ENCODE assay signal across 11 cellular contexts in genomic region chr4:123401466-123402175, GRCh38. TPM values are rescaled to one million over a fixed set of nuclear protein-coding genes. Genes with fewer than 3 reads are reported as not detected.
DNase-seq lines count a peak whose midpoint lies in the region; ATAC-seq, FAIRE-seq and TF ChIP-seq lines count a peak whose summit lies in the region.
"Had no signal": no experiment of that assay in that cellular context is flagged by ENCODE, and none has a peak within 500 bp of the region (broad histone marks: within the 10 kb centered on the region; RNA-seq: fewer than 3 reads in every experiment).

No MANE protein-coding gene starts in this region.

- H3K9me3 ChIP-seq in PC-3 (ENCODE audit: low read length), result no peaks in the 10 kb centered on the region
- no peaks in the 10 kb centered on the region for H3K9me3 ChIP-seq in adipocyte (ENCODE audit: control insufficient read depth, low read length)
- no peaks in the 10 kb centered on the region for H3K9me3 ChIP-seq in kidney (ENCODE audit: control insufficient read depth in 1 of 2, low read length in 2 of 2)
- no peaks in the 10 kb centered on the region for H3K9me3 ChIP-seq in small intestine (ENCODE audit: control insufficient read depth, low read depth)

- no peak overlapping the region for H3K27ac Mint-ChIP-seq in activated CD4-positive, alpha-beta memory T cell treated with anti-CD3 and anti-CD28 coated beads, Interleukin-2, amount 10 ng/mL, durations not matched to agents 7 days and 5 days
- H3K27ac Mint-ChIP-seq: effector memory CD8-positive, alpha-beta T cell had no signal

- peaks cover 29% of the 10 kb centered on the region for H3K27me3 Mint-ChIP-seq in activated CD4-positive, alpha-beta memory T cell treated with anti-CD3 and anti-CD28 coated beads, Interleukin-2, amount 10 ng/mL, durations not matched to agents 7 days and 5 days

- 65 to 82% (median 80%) methylated on average over 8 of the region's 8 CpGs for WGBS in small intestine, 3 donors

- no peak overlapping the region for H2AFZ ChIP-seq in PC-3 (ENCODE audit: low read length)

- no peaks in the 10 kb centered on the region for H3K9me2 ChIP-seq in PC-3 (replicated peaks; ENCODE audit: low read length)

- H3F3A ChIP-seq in PC-3 (ENCODE audit: low read length, unreplicated experiment), result no peaks in the 10 kb centered on the region

- H3K36me3 ChIP-seq in PC-3 (ENCODE audit: low read depth, low read length) (peaks cover 47% of the 10 kb centered on the region), adipocyte (ENCODE audit: control insufficient read depth, insufficient read depth, low read length, severe bottlenecking) (peaks cover 42% of the 10 kb centered on the region), kidney (ENCODE audit: control insufficient read depth in 1 of 2, insufficient read depth in 2 of 2, low read length in 2 of 2) (peaks cover 10 to 23% of the 10 kb centered on the region in 2 donors), small intestine (ENCODE audit: control insufficient read depth in 2 of 2, insufficient read depth in 2 of 2, low read length in 2 of 2) (peaks cover 0 to 8% of the 10 kb centered on the region in 2 donors)

- H3K4me1 ChIP-seq in PC-3 (ENCODE audit: insufficient read depth, low read length) (peaks cover 25% of the 10 kb centered on the region), adipocyte (ENCODE audit: control insufficient read depth, insufficient read depth, low read length) (peaks cover 50% of the 10 kb centered on the region), kidney (ENCODE audit: control insufficient read depth in 1 of 2, insufficient read depth in 1 of 2, low read depth in 1 of 2, low read length in 2 of 2) (peaks cover 6 to 14% of the 10 kb centered on the region in 2 donors), small intestine (ENCODE audit: control insufficient read depth in 2 of 2, insufficient read depth in 1 of 2, low read depth in 1 of 2, low read length in 1 of 2) (peaks cover 3 to 6% of the 10 kb centered on the region in 2 donors)

- H3K4me3 ChIP-seq in PC-3 (ENCODE audit: low read length) (peak overlapping the region; percentile 83), adipocyte (ENCODE audit: low read length) (peak overlapping the region; percentile 94), kidney (ENCODE audit: low read length in 2 of 2) (peak overlapping the region; percentile 49 to 99), small intestine (ENCODE audit: low read depth in 1 of 2, low read length in 2 of 2) (no peak overlapping the region)

- peak overlapping the region; percentile 86 for H3K4me2 ChIP-seq in PC-3 (ENCODE audit: low read length)

- no TSS peak for BruUV-seq in PC-3 (replicated peaks; lab: Mats Ljungman, UMichigan)

- H3K9ac ChIP-seq in PC-3 (ENCODE audit: low read length), result no peak overlapping the region
- peak overlapping the region; percentile 96 for H3K9ac ChIP-seq in adipocyte (ENCODE audit: low read length)
- peak overlapping the region in 1 of 2 donors; percentile 82 for H3K9ac ChIP-seq in kidney (ENCODE audit: low read length in 2 of 2)

- ATAC-seq in PC-3, result no peak
- ATAC-seq: effector memory CD8-positive, alpha-beta T cell had no signal

- no peak for FAIRE-seq in kidney (lab: Jason Lieb, UNC)
- no peak for FAIRE-seq in small intestine (lab: Jason Lieb, UNC)
- FAIRE-seq: HTR-8/SVneo had no signal

- DNase-seq in PC-3 (no peak), adipocyte (ENCODE audit: low read depth) (no peak), kidney (peak; percentile 52), small intestine (no peak), NCI-H69 (lab: John Stamatoyannopoulos, UW) (no peak), posterior cingulate gyrus (no peak)
- no peak for DNase-seq in activated CD4-positive, alpha-beta memory T cell treated with anti-CD3 and anti-CD28 coated beads, Interleukin-2, amount 10 ng/mL, durations not matched to agents 7 days and 5 days
- DNase-seq: activated gamma-delta T cell treated with Interleukin-2 at 50 U/mL for 16 hours; effector memory CD8-positive, alpha-beta T cell; NCI-H1930 had no signal

- CTCF ChIA-PET in PC-3 (lab: Charles Lee), result no interaction called here
- CTCF ChIA-PET in activated CD4-positive, alpha-beta memory T cell treated with anti-CD3 and anti-CD28 coated beads, Interleukin-2, amount 10 ng/mL, durations not matched to agents 7 days and 5 days (lab: Charles Lee), result interaction anchor here (1.2 kb wide), 1 partner anchor 163 kb away, joined by 3 read pairs; no protein-coding TSS in a partner anchor

- H3K27ac ChIP-seq in PC-3 (ENCODE audit: low read length) (no peak overlapping the region), kidney (ENCODE audit: low read depth in 2 of 2, low read length in 2 of 2) (peak overlapping the region; percentile 30 to 37), small intestine (ENCODE audit: low read depth in 1 of 2, low read length in 1 of 2) (peak overlapping the region; percentile 21 to 39)

- H3K4me1 Mint-ChIP-seq in activated CD4-positive, alpha-beta memory T cell treated with anti-CD3 and anti-CD28 coated beads, Interleukin-2, amount 10 ng/mL, durations not matched to agents 7 days and 5 days, result peaks cover 29% of the 10 kb centered on the region

- peaks cover 18% of the 10 kb centered on the region; the same call in 1 of the 2 replicates for H4K20me1 ChIP-seq in PC-3 (ENCODE audit: low read length)

- peaks cover 97% of the 10 kb centered on the region for H3K79me2 ChIP-seq in PC-3 (ENCODE audit: low read length)

- no peak for TF ChIP-seq CTCF in PC-3 (conservative IDR thresholded peaks at IDR 0.05; ENCODE audit: low read depth, low read length)
- no peak for TF ChIP-seq CTCF in kidney (IDR thresholded peaks at IDR 0.05; ENCODE audit: borderline replicate concordance, extremely low read depth, insufficient read depth)

- no peaks in the 10 kb centered on the region for H3K27me3 ChIP-seq in PC-3 (ENCODE audit: low read length)
- no peaks in the 10 kb centered on the region for H3K27me3 ChIP-seq in adipocyte (replicated peaks; ENCODE audit: control insufficient read depth, insufficient read depth, low read length)
- H3K27me3 ChIP-seq in small intestine (ENCODE audit: control insufficient read depth in 2 of 2, insufficient read depth in 2 of 2, low read length in 2 of 2), result no peaks in the 10 kb centered on the region

- no peaks in the 10 kb centered on the region for H3K9me3 Mint-ChIP-seq in activated CD4-positive, alpha-beta memory T cell treated with anti-CD3 and anti-CD28 coated beads, Interleukin-2, amount 10 ng/mL, durations not matched to agents 7 days and 5 days
- H3K9me3 Mint-ChIP-seq: effector memory CD8-positive, alpha-beta T cell had no signal

- intact Hi-C loops in PC-3 (cut with micrococcal nuclease), result loop anchor here (2.0 kb wide), 1 partner anchor 17 kb away; no protein-coding TSS in a partner anchor
- intact Hi-C loops in kidney (cut with DNase I), result loop anchor here (10.0 kb wide), 1 partner anchor 153 kb away; no protein-coding TSS in a partner anchor
- intact Hi-C loops in posterior cingulate gyrus (cut with DNase I), result no loop called here

- peaks cover 34% of the 10 kb centered on the region for H3K36me3 Mint-ChIP-seq in activated CD4-positive, alpha-beta memory T cell treated with anti-CD3 and anti-CD28 coated beads, Interleukin-2, amount 10 ng/mL, durations not matched to agents 7 days and 5 days (ENCODE audit: low read depth)

- POLR2A ChIA-PET in PC-3 (lab: Charles Lee; ENCODE audit: unreplicated experiment), result no interaction called here
- POLR2A ChIA-PET in activated CD4-positive, alpha-beta memory T cell treated with anti-CD3 and anti-CD28 coated beads, Interleukin-2, amount 10 ng/mL, durations not matched to agents 7 days and 5 days (lab: Charles Lee), result interaction anchor here (1.2 kb wide), 1 partner anchor 17 kb away, joined by 3 read pairs; no protein-coding TSS in a partner anchor

- H3K4me3 Mint-ChIP-seq in activated CD4-positive, alpha-beta memory T cell treated with anti-CD3 and anti-CD28 coated beads, Interleukin-2, amount 10 ng/mL, durations not matched to agents 7 days and 5 days, result no peak overlapping the region
- H3K4me3 Mint-ChIP-seq: effector memory CD8-positive, alpha-beta T cell had no signal

RNA-seq across cellular contexts. Expression of gene SPRY1, which starts 5.0 kb away (rescaled TPM):
- total RNA-seq in PC-3 (2014; rRNA removed) (26.4 and 30.6 TPM in 2 replicates), kidney (134 TPM)
- polyA plus RNA-seq in kidney (ENCODE audit: insufficient read depth, low read depth, low replicate concordance) (18.3 TPM), small intestine (10 to 100 TPM in 2 of 3 donors, 1 to 10 TPM in 1; 6.5 to 28.6 (median 11.9) TPM)
- 10 to 100 TPM; 16.5 to 18.5 TPM for total RNA-seq in activated CD4-positive, alpha-beta memory T cell treated with anti-CD3 and anti-CD28 coated beads, Interleukin-2, amount 10 ng/mL, durations not matched to agents 7 days and 5 days

Comparison
In these comparisons a context has a peak if more than half of its experiments do, and no peak if none do; other contexts are left out.
1. H3K4me3 ChIP-seq: peak in PC-3 (single experiment), adipocyte (single experiment) and kidney (2 of 2); none in small intestine (0 of 2).